ENCODE assay signal across 7 cellular contexts in genomic region chr4:49323573-49323940, GRCh38.
DNase-seq lines count a peak whose midpoint lies in the region; ATAC-seq, FAIRE-seq and TF ChIP-seq lines count a peak whose summit lies in the region.
"Not testable (repeated sequence)": the region's sequence is repeated elsewhere in the genome, so short reads cannot be mapped to it uniquely, and the experiment has no call there.

No MANE protein-coding gene starts in this region.

- intact Hi-C loops in CD14-positive monocyte (cut with micrococcal nuclease); K562 (cut with micrococcal nuclease); colonic mucosa (cut with DNase I); kidney (cut with DNase I); posterior vena cava (cut with DNase I): not testable (repeated sequence)

- TF ChIP-seq EP300 in K562 (IDR thresholded peaks at IDR 0.05; ENCODE audit: low read length), result not testable (repeated sequence)

- TF ChIP-seq CTCF in CD14-positive monocyte (IDR thresholded peaks at IDR 0.05); K562 (IDR thresholded peaks at IDR 0.05 in 2 of 3, conservative IDR thresholded peaks at IDR 0.05 in 1 of 3; ENCODE audit: insufficient read depth in 2 of 3, low read depth in 1 of 3, low read length in 3 of 3); colonic mucosa (IDR thresholded peaks at IDR 0.05); foreskin keratinocyte (conservative IDR thresholded peaks at IDR 0.05); kidney (IDR thresholded peaks at IDR 0.05; ENCODE audit: borderline replicate concordance, extremely low read depth, insufficient read depth): not testable (repeated sequence)

- H3K4me3 ChIP-seq in K562; colonic mucosa; kidney (ENCODE audit: low read length in 2 of 2): not testable (repeated sequence)

- not testable (repeated sequence) for H3K27ac ChIP-seq in K562 (ENCODE audit: extremely low read depth, low read depth, low read length); colonic mucosa; foreskin keratinocyte; kidney (ENCODE audit: low read depth in 2 of 2, low read length in 2 of 2)

- TF ChIP-seq RAD21 in K562 (CRISPR knock-in tag; conservative IDR thresholded peaks at IDR 0.05 in 1 of 2, IDR thresholded peaks at IDR 0.05 in 1 of 2), result not testable (repeated sequence)

- H2AFZ ChIP-seq in K562 (ENCODE audit: low read depth, low read length), result not testable (repeated sequence)

- not testable (repeated sequence) for H3K27ac Mint-ChIP-seq in CD14-positive monocyte; natural killer cell treated with Interleukin-12 subunit alpha and Interleukin-12 subunit beta and Interleukin-15 and Interleukin-18, amount 100 ng/mL, for 72 hours

- not testable (repeated sequence) for H3K27me3 Mint-ChIP-seq in CD14-positive monocyte (ENCODE audit: low read depth in 3 of 3); natural killer cell treated with Interleukin-12 subunit alpha and Interleukin-12 subunit beta and Interleukin-15 and Interleukin-18, amount 100 ng/mL, for 72 hours

- POLR2A ChIA-PET in K562 (lab: Yijun Ruan, JAX), result not testable (repeated sequence)

- DNase-seq in CD14-positive monocyte (ENCODE audit: low spot score), result peak; percentile 46
- peak in 1 of 4 experiments; percentile 91 for DNase-seq in K562 (ENCODE audit: extremely low read depth in 1 of 4, low spot score in 3 of 4)
- peak; percentile 28 for DNase-seq in colonic mucosa
- DNase-seq in foreskin keratinocyte, result not testable (repeated sequence)
- DNase-seq in kidney, result peak; percentile 82
- DNase-seq in natural killer cell treated with Interleukin-12 subunit alpha and Interleukin-12 subunit beta and Interleukin-15 and Interleukin-18, amount 100 ng/mL, for 72 hours (ENCODE audit: low spot score), result peak; percentile 62
- DNase-seq in posterior vena cava (ENCODE audit: low spot score), result peak; percentile 81

- FAIRE-seq in K562 (lab: Jason Lieb, UNC); kidney (lab: Jason Lieb, UNC): not testable (repeated sequence)

- in situ Hi-C loops in K562 (cut with MboI), result loop anchor here (5.0 to 25.0 kb wide), 2 partner anchors 36 to 311 kb away; no protein-coding TSS in a partner anchor

- BruUV-seq in K562 (replicated peaks; lab: Mats Ljungman, UMichigan), result not testable (repeated sequence)

- not testable (repeated sequence) for H3K4me3 Mint-ChIP-seq in CD14-positive monocyte; natural killer cell treated with Interleukin-12 subunit alpha and Interleukin-12 subunit beta and Interleukin-15 and Interleukin-18, amount 100 ng/mL, for 72 hours

- not testable (repeated sequence) for H3K36me3 ChIP-seq in K562 (ENCODE audit: control insufficient read depth, insufficient read depth, low read length); colonic mucosa; kidney (ENCODE audit: control insufficient read depth in 1 of 2, insufficient read depth in 2 of 2, low read length in 2 of 2)

- CTCF ChIA-PET in K562 (lab: Yijun Ruan, JAX; ENCODE audit: low intra/inter-chr PET ratio), result not testable (repeated sequence)

- WGBS in K562 (ENCODE audit: insufficient coverage, low coverage, missing lambda C conversion rate), result 12% methylated on average over 6 of the region's 10 CpGs

- not testable (repeated sequence) for H4K20me1 ChIP-seq in K562 (replicated peaks; ENCODE audit: control insufficient read depth, insufficient read depth, low read length)

- not testable (repeated sequence) for H3K4me2 ChIP-seq in K562 (ENCODE audit: insufficient read depth, low read length)

- peaks cover 22 to 34% (median 27%) of the 10 kb centered on the region in 7 donors for H3K9me3 Mint-ChIP-seq in CD14-positive monocyte
- H3K9me3 Mint-ChIP-seq in natural killer cell treated with Interleukin-12 subunit alpha and Interleukin-12 subunit beta and Interleukin-15 and Interleukin-18, amount 100 ng/mL, for 72 hours, result peaks cover 18% of the 10 kb centered on the region

- TF ChIP-seq POLR2A in K562 (conservative IDR thresholded peaks at IDR 0.05), result not testable (repeated sequence)

- H3K9me3 ChIP-seq in K562 (replicated peaks; ENCODE audit: control insufficient read depth, insufficient read depth, low read depth, low read length); colonic mucosa; kidney (ENCODE audit: control insufficient read depth in 1 of 2, low read length in 2 of 2): not testable (repeated sequence)

- H3K9ac ChIP-seq in K562 (ENCODE audit: insufficient read depth in 1 of 2, low read depth in 2 of 2, low read length in 2 of 2), result peak overlapping the region in 1 of 2 experiments; percentile 2; a peak in 1 of 4 replicates
- H3K9ac ChIP-seq in colonic mucosa (ENCODE audit: low read depth in 2 of 2, low read length in 2 of 2); kidney (ENCODE audit: low read length in 2 of 2): not testable (repeated sequence)

- not testable (repeated sequence) for H3K36me3 Mint-ChIP-seq in CD14-positive monocyte
- peaks cover 10% of the 10 kb centered on the region for H3K36me3 Mint-ChIP-seq in natural killer cell treated with Interleukin-12 subunit alpha and Interleukin-12 subunit beta and Interleukin-15 and Interleukin-18, amount 100 ng/mL, for 72 hours

- not testable (repeated sequence) for H3K27me3 ChIP-seq in K562 (ENCODE audit: control insufficient read depth in 2 of 2, insufficient read depth in 2 of 2, low read length in 2 of 2); colonic mucosa; foreskin keratinocyte

- H3K79me2 ChIP-seq in K562 (ENCODE audit: control insufficient read depth, insufficient read depth, low read length), result not testable (repeated sequence)

- H3K4me1 Mint-ChIP-seq in CD14-positive monocyte; natural killer cell treated with Interleukin-12 subunit alpha and Interleukin-12 subunit beta and Interleukin-15 and Interleukin-18, amount 100 ng/mL, for 72 hours (ENCODE audit: low read depth in 2 of 2): not testable (repeated sequence)

- ATAC-seq in K562; natural killer cell treated with Interleukin-12 subunit alpha and Interleukin-12 subunit beta and Interleukin-15 and Interleukin-18, amount 100 ng/mL, for 72 hours: not testable (repeated sequence)
- ATAC-seq in foreskin keratinocyte, result peak; percentile 87

- peaks cover 5 to 19% of the 10 kb centered on the region in 2 experiments; a peak in 4 of 5 replicates for H3K4me1 ChIP-seq in K562 (replicated peaks in 1 of 2; ENCODE audit: control insufficient read depth in 2 of 2, insufficient read depth in 2 of 2, low read length in 2 of 2)
- H3K4me1 ChIP-seq in colonic mucosa; foreskin keratinocyte; kidney (ENCODE audit: control insufficient read depth in 1 of 2, insufficient read depth in 1 of 2, low read depth in 1 of 2, low read length in 2 of 2): not testable (repeated sequence)

- H3K9me1 ChIP-seq in K562 (ENCODE audit: control insufficient read depth, insufficient read depth, low read length), result not testable (repeated sequence)

TF ChIP-seq in K562, 482 proteins besides CTCF, POLR2A, EP300 and RAD21:
- TF ChIP-seq CBFA2T3 (IDR thresholded peaks at IDR 0.05), result peak; percentile 39; the same call in 1 of the 2 replicates
- TF ChIP-seq MAZ (CRISPR knock-in tag; conservative IDR thresholded peaks at IDR 0.05 in 1 of 2, IDR thresholded peaks at IDR 0.05 in 1 of 2), result peak in 1 of 2 experiments; percentile 57; a peak in 1 of 4 replicates
- peak; percentile 53 for TF ChIP-seq STAT5A (IDR thresholded peaks at IDR 0.05; ENCODE audit: borderline replicate concordance, low read length)
- 0 out of 2 replicates have a peak, but pooled peaks have one; percentile 14 for TF ChIP-seq EGR1 (conservative IDR thresholded peaks at IDR 0.05)
- TF ChIP-seq HNRNPLL (IDR thresholded peaks at IDR 0.05; ENCODE audit: low read depth, low read length, poor library complexity, severe bottlenecking), result peak; percentile 4
- peak; percentile 16; the same call in 1 of the 2 replicates for TF ChIP-seq HMBOX1 (IDR thresholded peaks at IDR 0.05)
- peak; percentile 20; the same call in 1 of the 2 replicates for TF ChIP-seq ZBTB7A (IDR thresholded peaks at IDR 0.05; ENCODE audit: borderline replicate concordance, control insufficient read depth, low read depth, low read length)
- TF ChIP-seq NCOA2 (IDR thresholded peaks at IDR 0.05; ENCODE audit: partially characterized antibody in 2 of 2), result peak in 1 of 2 experiments; percentile 33
- peak; percentile 14; the same call in 1 of the 2 replicates for TF ChIP-seq TAL1 (IDR thresholded peaks at IDR 0.05)
